In the genomic region with DNA sequence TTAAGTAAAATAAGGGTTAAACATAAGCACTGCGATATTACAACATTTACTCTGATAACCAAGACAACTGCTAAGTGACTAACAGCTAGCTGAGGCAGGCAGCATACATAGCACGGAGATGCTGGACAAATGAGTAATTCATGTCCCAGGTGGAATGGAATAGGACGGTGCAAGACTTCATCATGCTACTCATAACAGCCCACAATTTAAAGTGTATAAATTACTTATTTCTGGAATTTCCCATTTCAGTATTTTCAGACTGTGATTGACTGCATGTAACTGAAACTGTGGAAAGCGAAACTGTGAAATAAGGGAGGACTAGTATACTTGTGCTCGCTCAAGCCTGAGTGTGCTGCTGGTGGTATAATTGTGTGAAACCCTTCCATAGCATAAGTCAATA, we compare ENCODE assay signal across 10 cellular contexts. TPM values are rescaled to one million over a fixed set of nuclear protein-coding genes. Genes with fewer than 3 reads are reported as not detected.
A peak's percentile ranks its signal among the peaks of the same experiment; 100 is the strongest.
DNase-seq lines count a peak whose midpoint lies in the region; ATAC-seq, FAIRE-seq and TF ChIP-seq lines count a peak whose summit lies in the region.
"Had no signal": no experiment of that assay in that cellular context is flagged by ENCODE, and none has a peak within 500 bp of the region (broad histone marks: within the 10 kb centered on the region; RNA-seq: fewer than 3 reads in every experiment).

No MANE protein-coding gene starts in this region.

- no peak for DNase-seq in GM12892 (ENCODE audit: insufficient read length)
- DNase-seq in fibroblast of peridontal ligament (ENCODE audit: extremely low read depth), result peak; percentile 69
- no peak for DNase-seq in stimulated activated naive CD4-positive, alpha-beta T cell treated with Interleukin-2 at 50 U/mL for 16 hours (lab: John Stamatoyannopoulos, UW)
- no peak for DNase-seq in T-helper 2 cell treated with Interferon-gamma antibody and Interleukin-4, amounts not matched to agents 5 μg/mL and 100 μg/mL, for 36 hours (ENCODE audit: low spot score)
- DNase-seq in ascending aorta (ENCODE audit: low spot score in 2 of 2), result no peak
- no peak for DNase-seq in activated CD4-positive, alpha-beta T cell treated with anti-CD3 and anti-CD28 coated beads, Interleukin-2, amount 10 ng/mL, durations not matched to agents 7 days and 5 days
- DNase-seq: endodermal cell had no signal

- H3K27ac Mint-ChIP-seq in T-helper 2 cell treated with Interferon-gamma antibody and Interleukin-4, amounts not matched to agents 5 μg/mL and 100 μg/mL, for 36 hours, result no peak overlapping the region
- no peak overlapping the region for H3K27ac Mint-ChIP-seq in activated CD4-positive, alpha-beta T cell treated with anti-CD3 and anti-CD28 coated beads, Interleukin-2, amount 10 ng/mL, durations not matched to agents 7 days and 5 days
- H3K27ac Mint-ChIP-seq: endodermal cell had no signal

- TF ChIP-seq POLR2A in GM12892 (IDR thresholded peaks at IDR 0.05; ENCODE audit: low read depth, low read length), result no peak

- POLR2A ChIA-PET in activated CD4-positive, alpha-beta T cell treated with anti-CD3 and anti-CD28 coated beads, Interleukin-2, amount 10 ng/mL, durations not matched to agents 7 days and 5 days (lab: Charles Lee), result no interaction called here

- no peaks in the 10 kb centered on the region for H3K36me3 ChIP-seq in ascending aorta

- no peak overlapping the region for H3K27ac ChIP-seq in ascending aorta
- H3K27ac ChIP-seq: skin epidermis had no signal

- H3K9me3 Mint-ChIP-seq in T-helper 2 cell treated with Interferon-gamma antibody and Interleukin-4, amounts not matched to agents 5 μg/mL and 100 μg/mL, for 36 hours, result no peaks in the 10 kb centered on the region
- H3K9me3 Mint-ChIP-seq in activated CD4-positive, alpha-beta T cell treated with anti-CD3 and anti-CD28 coated beads, Interleukin-2, amount 10 ng/mL, durations not matched to agents 7 days and 5 days, result no peaks in the 10 kb centered on the region
- H3K9me3 Mint-ChIP-seq: endodermal cell had no signal

- H3K4me1 ChIP-seq in ascending aorta, result no peaks in the 10 kb centered on the region

- intact Hi-C loops in ascending aorta (cut with DNase I), result no loop called here

- no peaks in the 10 kb centered on the region for H3K27me3 ChIP-seq in ascending aorta

- H3K36me3 Mint-ChIP-seq in T-helper 2 cell treated with Interferon-gamma antibody and Interleukin-4, amounts not matched to agents 5 μg/mL and 100 μg/mL, for 36 hours (ENCODE audit: low read depth), result peaks cover 10% of the 10 kb centered on the region
- H3K36me3 Mint-ChIP-seq in activated CD4-positive, alpha-beta T cell treated with anti-CD3 and anti-CD28 coated beads, Interleukin-2, amount 10 ng/mL, durations not matched to agents 7 days and 5 days (ENCODE audit: low read depth), result peaks cover 13% of the 10 kb centered on the region

- no peak overlapping the region for H3K4me3 ChIP-seq in ascending aorta
- H3K4me3 ChIP-seq: skin epidermis had no signal

- peak; percentile 63 for FAIRE-seq in GM12892 (lab: Jason Lieb, UNC)

- peaks cover 5% of the 10 kb centered on the region for H3K4me1 Mint-ChIP-seq in T-helper 2 cell treated with Interferon-gamma antibody and Interleukin-4, amounts not matched to agents 5 μg/mL and 100 μg/mL, for 36 hours (ENCODE audit: low read depth)
- H3K4me1 Mint-ChIP-seq in activated CD4-positive, alpha-beta T cell treated with anti-CD3 and anti-CD28 coated beads, Interleukin-2, amount 10 ng/mL, durations not matched to agents 7 days and 5 days, result peaks cover 20% of the 10 kb centered on the region

- ATAC-seq in GM21526 (IDR thresholded peaks at IDR 0.05; ENCODE audit: low FRiP score, unreplicated experiment), result peak; percentile 77
- peak; percentile 83 for ATAC-seq in HG03460 (IDR thresholded peaks at IDR 0.05; ENCODE audit: unreplicated experiment)

- CTCF ChIA-PET in activated CD4-positive, alpha-beta T cell treated with anti-CD3 and anti-CD28 coated beads, Interleukin-2, amount 10 ng/mL, durations not matched to agents 7 days and 5 days (lab: Charles Lee), result interaction anchor here (0.6 kb wide), 1 partner anchor 965 kb away, joined by 3 read pairs; no protein-coding TSS in a partner anchor

- TF ChIP-seq CTCF in ascending aorta (IDR thresholded peaks at IDR 0.05), result no peak

- H3K27me3 Mint-ChIP-seq in T-helper 2 cell treated with Interferon-gamma antibody and Interleukin-4, amounts not matched to agents 5 μg/mL and 100 μg/mL, for 36 hours (ENCODE audit: low read depth), result no peaks in the 10 kb centered on the region
- no peaks in the 10 kb centered on the region for H3K27me3 Mint-ChIP-seq in activated CD4-positive, alpha-beta T cell treated with anti-CD3 and anti-CD28 coated beads, Interleukin-2, amount 10 ng/mL, durations not matched to agents 7 days and 5 days

- no peak overlapping the region for H3K4me3 Mint-ChIP-seq in T-helper 2 cell treated with Interferon-gamma antibody and Interleukin-4, amounts not matched to agents 5 μg/mL and 100 μg/mL, for 36 hours
- no peak overlapping the region for H3K4me3 Mint-ChIP-seq in activated CD4-positive, alpha-beta T cell treated with anti-CD3 and anti-CD28 coated beads, Interleukin-2, amount 10 ng/mL, durations not matched to agents 7 days and 5 days
- H3K4me3 Mint-ChIP-seq: endodermal cell had no signal

- H3K9me3 ChIP-seq in ascending aorta, result no peaks in the 10 kb centered on the region

RNA-seq across cellular contexts. Expression of a gene that starts 12.9 kb away (rescaled TPM):
- 18.0 TPM for polyA plus RNA-seq in GM12892 (2012; ENCODE audit: missing spikeins)
- 10.0 TPM for total RNA-seq in ascending aorta
- total RNA-seq in activated CD4-positive, alpha-beta T cell treated with anti-CD3 and anti-CD28 coated beads, Interleukin-2, amount 10 ng/mL, durations not matched to agents 7 days and 5 days, result 10 to 100 TPM; 10.5 to 11.7 TPM

RNA-seq across cellular contexts. Expression of a gene that starts 12.9 kb away (rescaled TPM):
- polyA plus RNA-seq in GM12892 (2012; ENCODE audit: missing spikeins), result 14.7 TPM
- total RNA-seq in ascending aorta, result 3.5 TPM
- 10 to 100 TPM; 31.2 to 34.3 TPM for total RNA-seq in activated CD4-positive, alpha-beta T cell treated with anti-CD3 and anti-CD28 coated beads, Interleukin-2, amount 10 ng/mL, durations not matched to agents 7 days and 5 days
